ENCODE assay signal across 10 cellular contexts in genomic region chr1:16625497-16626408, GRCh38. TPM values are rescaled to one million over a fixed set of nuclear protein-coding genes. Genes with fewer than 3 reads are reported as not detected.
DNase-seq lines count a peak whose midpoint lies in the region; ATAC-seq and TF ChIP-seq lines count a peak whose summit lies in the region.
"Had no signal": no experiment of that assay in that cellular context is flagged by ENCODE, and none has a peak within 500 bp of the region (broad histone marks: within the 10 kb centered on the region; RNA-seq: fewer than 3 reads in every experiment).

No MANE protein-coding gene starts in this region.

- no peak overlapping the region for H3K27ac ChIP-seq in Peyer's patch
- H3K27ac ChIP-seq: suprapubic skin had no signal

- H3K27me3 Mint-ChIP-seq in activated CD8-positive, alpha-beta T cell treated with anti-CD3 and anti-CD28 coated beads for 36 hours, result no peaks in the 10 kb centered on the region
- no peaks in the 10 kb centered on the region for H3K27me3 Mint-ChIP-seq in activated CD8-positive, alpha-beta T cell treated with anti-CD3 and anti-CD28 coated beads, Interleukin-2, amount 10 ng/mL, durations not matched to agents 7 days and 5 days (ENCODE audit: low read depth)
- H3K27me3 Mint-ChIP-seq in stimulated activated memory B cell treated with anti-CD40 and anti-IgM and Interleukin-4, amounts not matched to agents 10 μg/mL and 1 μg/mL and 100 μg/mL, for 72 hours, result no peaks in the 10 kb centered on the region

- H3K9me3 Mint-ChIP-seq in activated CD8-positive, alpha-beta T cell treated with anti-CD3 and anti-CD28 coated beads for 36 hours, result no peaks in the 10 kb centered on the region
- no peaks in the 10 kb centered on the region for H3K9me3 Mint-ChIP-seq in activated CD8-positive, alpha-beta T cell treated with anti-CD3 and anti-CD28 coated beads, Interleukin-2, amount 10 ng/mL, durations not matched to agents 7 days and 5 days (ENCODE audit: insufficient read depth)
- no peaks in the 10 kb centered on the region for H3K9me3 Mint-ChIP-seq in stimulated activated memory B cell treated with anti-CD40 and anti-IgM and Interleukin-4, amounts not matched to agents 10 μg/mL and 1 μg/mL and 100 μg/mL, for 72 hours

- no peaks in the 10 kb centered on the region for H3K4me1 Mint-ChIP-seq in activated CD8-positive, alpha-beta T cell treated with anti-CD3 and anti-CD28 coated beads for 36 hours (ENCODE audit: low read depth)
- H3K4me1 Mint-ChIP-seq in activated CD8-positive, alpha-beta T cell treated with anti-CD3 and anti-CD28 coated beads, Interleukin-2, amount 10 ng/mL, durations not matched to agents 7 days and 5 days (ENCODE audit: low read depth), result peaks cover 8% of the 10 kb centered on the region
- no peaks in the 10 kb centered on the region for H3K4me1 Mint-ChIP-seq in stimulated activated memory B cell treated with anti-CD40 and anti-IgM and Interleukin-4, amounts not matched to agents 10 μg/mL and 1 μg/mL and 100 μg/mL, for 72 hours

- H3K27me3 ChIP-seq in Peyer's patch, result no peaks in the 10 kb centered on the region
- H3K27me3 ChIP-seq: suprapubic skin had no signal

- DNase-seq in activated CD8-positive, alpha-beta T cell treated with anti-CD3 and anti-CD28 coated beads for 36 hours, result peak; percentile 5
- no peak for DNase-seq in activated CD8-positive, alpha-beta T cell treated with anti-CD3 and anti-CD28 coated beads, Interleukin-2, amount 10 ng/mL, durations not matched to agents 7 days and 5 days
- DNase-seq in Peyer's patch (peak; percentile 18 to 63 (median 58)), islet precursor cell (peak; percentile 77), middle frontal gyrus (ENCODE audit: extremely low spot score, low spot score) (no peak), NCI-H146 treated with DMSO at 0.1 percent for 48 hours (lab: John Stamatoyannopoulos, UW; ENCODE audit: unreplicated experiment) (no peak)
- DNase-seq: T-helper 9 cell had no signal

- no peak for TF ChIP-seq POLR2A in Peyer's patch (IDR thresholded peaks at IDR 0.05)

- no peak overlapping the region for H3K4me3 Mint-ChIP-seq in activated CD8-positive, alpha-beta T cell treated with anti-CD3 and anti-CD28 coated beads for 36 hours
- H3K4me3 Mint-ChIP-seq in activated CD8-positive, alpha-beta T cell treated with anti-CD3 and anti-CD28 coated beads, Interleukin-2, amount 10 ng/mL, durations not matched to agents 7 days and 5 days, result no peak overlapping the region
- no peak overlapping the region for H3K4me3 Mint-ChIP-seq in stimulated activated memory B cell treated with anti-CD40 and anti-IgM and Interleukin-4, amounts not matched to agents 10 μg/mL and 1 μg/mL and 100 μg/mL, for 72 hours

- no peak overlapping the region for H3K4me3 ChIP-seq in Peyer's patch
- H3K4me3 ChIP-seq: suprapubic skin had no signal

- H3K27ac Mint-ChIP-seq in activated CD8-positive, alpha-beta T cell treated with anti-CD3 and anti-CD28 coated beads for 36 hours, result no peak overlapping the region
- no peak overlapping the region for H3K27ac Mint-ChIP-seq in activated CD8-positive, alpha-beta T cell treated with anti-CD3 and anti-CD28 coated beads, Interleukin-2, amount 10 ng/mL, durations not matched to agents 7 days and 5 days
- H3K27ac Mint-ChIP-seq in stimulated activated memory B cell treated with anti-CD40 and anti-IgM and Interleukin-4, amounts not matched to agents 10 μg/mL and 1 μg/mL and 100 μg/mL, for 72 hours, result no peak overlapping the region

- TF ChIP-seq CTCF in activated CD8-positive, alpha-beta T cell treated with anti-CD3 and anti-CD28 coated beads for 36 hours (IDR thresholded peaks at IDR 0.05), result peak; percentile 1
- no peak for TF ChIP-seq CTCF in Peyer's patch (IDR thresholded peaks at IDR 0.05)

- CTCF ChIA-PET in activated CD8-positive, alpha-beta T cell treated with anti-CD3 and anti-CD28 coated beads for 36 hours (lab: Charles Lee), result interaction anchor here (1.1 to 1.5 kb wide), 5 partner anchors 9 to 26 kb away, joined by 3 to 6 read pairs (median 3); partner anchors contain the start of gene NBPF1
- CTCF ChIA-PET in activated CD8-positive, alpha-beta T cell treated with anti-CD3 and anti-CD28 coated beads, Interleukin-2, amount 10 ng/mL, durations not matched to agents 7 days and 5 days (lab: Charles Lee), result interaction anchor here (1.2 to 2.2 kb wide), 6 partner anchors 9 to 327 kb away, joined by 3 to 13 read pairs (median 6); no protein-coding TSS in a partner anchor

- no peak for ATAC-seq in activated CD8-positive, alpha-beta T cell treated with anti-CD3 and anti-CD28 coated beads for 36 hours
- ATAC-seq in activated CD8-positive, alpha-beta T cell treated with anti-CD3 and anti-CD28 coated beads, Interleukin-2, amount 10 ng/mL, durations not matched to agents 7 days and 5 days, result no peak
- ATAC-seq in stimulated activated memory B cell treated with anti-CD40 and anti-IgM and Interleukin-4, amounts not matched to agents 10 μg/mL and 1 μg/mL and 100 μg/mL, for 72 hours, result peak; percentile 32
- ATAC-seq in HG03571 (IDR thresholded peaks at IDR 0.05; ENCODE audit: unreplicated experiment), result no peak

- H3K9me3 ChIP-seq in Peyer's patch, result no peaks in the 10 kb centered on the region
- H3K9me3 ChIP-seq: suprapubic skin had no signal

- peaks cover 0 to 14% (median 0%) of the 10 kb centered on the region in 4 donors for H3K4me1 ChIP-seq in Peyer's patch

- H3K36me3 Mint-ChIP-seq in activated CD8-positive, alpha-beta T cell treated with anti-CD3 and anti-CD28 coated beads for 36 hours (ENCODE audit: low read depth), result peaks cover 16% of the 10 kb centered on the region
- H3K36me3 Mint-ChIP-seq in activated CD8-positive, alpha-beta T cell treated with anti-CD3 and anti-CD28 coated beads, Interleukin-2, amount 10 ng/mL, durations not matched to agents 7 days and 5 days (ENCODE audit: low read depth), result peaks cover 19% of the 10 kb centered on the region
- peaks cover 26% of the 10 kb centered on the region for H3K36me3 Mint-ChIP-seq in stimulated activated memory B cell treated with anti-CD40 and anti-IgM and Interleukin-4, amounts not matched to agents 10 μg/mL and 1 μg/mL and 100 μg/mL, for 72 hours

- POLR2A ChIA-PET in activated CD8-positive, alpha-beta T cell treated with anti-CD3 and anti-CD28 coated beads for 36 hours (lab: Charles Lee), result interaction anchor here (1.0 kb wide), 1 partner anchor 10 kb away, joined by 3 read pairs; no protein-coding TSS in a partner anchor
- POLR2A ChIA-PET in activated CD8-positive, alpha-beta T cell treated with anti-CD3 and anti-CD28 coated beads, Interleukin-2, amount 10 ng/mL, durations not matched to agents 7 days and 5 days (lab: Charles Lee), result interaction anchor here (1.1 kb wide), 1 partner anchor 19 kb away, joined by 4 read pairs; no protein-coding TSS in a partner anchor

- intact Hi-C loops in activated CD8-positive, alpha-beta T cell treated with anti-CD3 and anti-CD28 coated beads for 36 hours (cut with micrococcal nuclease), result no loop called here

- peaks cover 0 to 86% (median 1%) of the 10 kb centered on the region in 3 donors for H3K36me3 ChIP-seq in Peyer's patch

RNA-seq across cellular contexts. Expression of gene NBPF1, which starts 12.4 kb away (rescaled TPM):
- 1 to 10 TPM; 2.8 to 3.1 TPM for total RNA-seq in activated CD8-positive, alpha-beta T cell treated with anti-CD3 and anti-CD28 coated beads for 36 hours
- 1 to 10 TPM; 1.5 to 2.2 TPM for total RNA-seq in activated CD8-positive, alpha-beta T cell treated with anti-CD3 and anti-CD28 coated beads, Interleukin-2, amount 10 ng/mL, durations not matched to agents 7 days and 5 days
- 100 to 1,000 TPM in 3 of 4 donors, 10 to 100 TPM in 1; 73.9 to 145 (median 115) TPM for total RNA-seq in Peyer's patch

RNA-seq across cellular contexts. Expression of gene RNU1-3, which starts 41.0 kb away (rescaled TPM):
- total RNA-seq in activated CD8-positive, alpha-beta T cell treated with anti-CD3 and anti-CD28 coated beads for 36 hours, result 1,000 to 10,000 TPM in 1 of 2 experiments, 100 to 1,000 TPM in 1; 820 to 1,043 TPM
- 1,000 to 10,000 TPM; 1,730 to 2,232 TPM for total RNA-seq in activated CD8-positive, alpha-beta T cell treated with anti-CD3 and anti-CD28 coated beads, Interleukin-2, amount 10 ng/mL, durations not matched to agents 7 days and 5 days
- total RNA-seq in Peyer's patch, result under 1 TPM; under 0.01 TPM

Comparison
In these comparisons a context has a peak if more than half of its experiments do, and no peak if none do; other contexts are left out.
1. DNase-seq: peak in activated CD8-positive, alpha-beta T cell treated with anti-CD3 and anti-CD28 coated beads for 36 hours (single experiment), Peyer's patch (3 of 3) and islet precursor cell (single experiment); none in activated CD8-positive, alpha-beta T cell treated with anti-CD3 and anti-CD28 coated beads, Interleukin-2, amount 10 ng/mL, durations not matched to agents 7 days and 5 days (single experiment), middle frontal gyrus (single experiment) and NCI-H146 treated with DMSO at 0.1 percent for 48 hours (single experiment).
2. RNA of gene NBPF1, which starts 12.4 kb away (total RNA-seq): 73.9 to 145 TPM in Peyer's patch; 2.8 to 3.1 TPM in activated CD8-positive, alpha-beta T cell treated with anti-CD3 and anti-CD28 coated beads for 36 hours and 1.5 to 2.2 TPM in activated CD8-positive, alpha-beta T cell treated with anti-CD3 and anti-CD28 coated beads, Interleukin-2, amount 10 ng/mL, durations not matched to agents 7 days and 5 days; every median in the first group is over 10 times any median in the second.
3. RNA of gene RNU1-3, which starts 41.0 kb away (total RNA-seq): 1,730 to 2,232 TPM in activated CD8-positive, alpha-beta T cell treated with anti-CD3 and anti-CD28 coated beads, Interleukin-2, amount 10 ng/mL, durations not matched to agents 7 days and 5 days and 820 to 1,043 TPM in activated CD8-positive, alpha-beta T cell treated with anti-CD3 and anti-CD28 coated beads for 36 hours; under 0.01 TPM in Peyer's patch; every median in the first group is over 100 times any median in the second.